8 cellular contexts compared by ENCODE assay signal in the genomic region with DNA sequence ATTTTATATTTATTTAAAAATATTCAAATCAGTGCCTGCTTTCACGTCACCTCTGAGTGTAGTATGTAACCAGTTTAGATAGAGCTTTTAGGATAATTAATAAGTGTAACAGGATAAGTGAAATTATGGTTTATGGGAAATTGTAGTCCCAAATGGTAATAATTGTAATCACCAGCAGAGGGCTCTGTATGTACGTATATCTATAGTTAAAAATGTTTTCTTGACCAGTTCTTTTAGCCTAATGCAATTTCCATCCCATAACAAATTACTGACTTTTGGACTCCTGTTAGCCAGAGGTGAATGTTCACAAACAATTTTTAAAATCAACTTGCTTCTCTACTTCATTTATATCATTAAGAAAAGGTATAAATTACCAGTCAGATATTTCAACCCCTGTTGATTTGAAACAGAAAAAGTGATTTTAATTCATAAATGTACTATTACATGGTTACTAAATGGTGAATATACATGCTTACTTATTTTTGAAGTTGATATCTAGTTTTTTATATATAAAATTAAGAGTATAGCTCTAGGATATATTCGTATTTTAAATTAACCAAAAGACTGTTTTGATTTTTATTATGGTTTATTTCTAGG. TPM values are rescaled to one million over a fixed set of nuclear protein-coding genes. Genes with fewer than 3 reads are reported as not detected.
DNase-seq lines count a peak whose midpoint lies in the region; ATAC-seq and TF ChIP-seq lines count a peak whose summit lies in the region.

No MANE protein-coding gene starts in this region.

- peaks cover 2% of the 10 kb centered on the region for H3K4me1 ChIP-seq in osteoblast (ENCODE audit: insufficient read depth, low read length)

- H3K79me2 ChIP-seq in osteoblast (ENCODE audit: insufficient read depth, low read length) = peaks cover 3% of the 10 kb centered on the region

- H2AFZ ChIP-seq in osteoblast (ENCODE audit: low read length) = no peak overlapping the region

- no peaks in the 10 kb centered on the region for H3K9me3 ChIP-seq in osteoblast (ENCODE audit: low read depth, low read length)

- H3K36me3 ChIP-seq in osteoblast (ENCODE audit: insufficient read depth, low read length) = peaks cover 48% of the 10 kb centered on the region

- no peak overlapping the region for H3K4me2 ChIP-seq in osteoblast (ENCODE audit: insufficient read depth, low read length)

- H4K20me1 ChIP-seq in osteoblast (ENCODE audit: insufficient read depth, low read length) = no peaks in the 10 kb centered on the region

- TF ChIP-seq CTCF in epithelial cell of esophagus (IDR thresholded peaks at IDR 0.05; ENCODE audit: insufficient read depth, low read depth, low read length, missing control alignments) (peak; percentile 41), osteoblast (IDR thresholded peaks at IDR 0.05; ENCODE audit: extremely low read depth, low read depth, low read length) (peak; percentile 61)

- H3K27ac ChIP-seq in osteoblast (ENCODE audit: low read depth, low read length) = peak overlapping the region; percentile 35

- DNase-seq in NCI-H1436 (lab: John Stamatoyannopoulos, UW) (peak; percentile 14), NCI-H1436 treated with DMSO at 0.1 percent for 48 hours (lab: John Stamatoyannopoulos, UW) (no peak), HPDE6-E6E7 (ENCODE audit: extremely low spot score) (peak; percentile 7), OCI-M2 (lab: John Stamatoyannopoulos, UW; ENCODE audit: unreplicated experiment) (peak; percentile 20), epithelial cell of esophagus (ENCODE audit: low read depth) (peak; percentile 61), osteoblast (ENCODE audit: insufficient read length, low spot score, missing footprints) (no peak)
- no peak for DNase-seq in activated effector memory CD4-positive, alpha-beta T cell treated with Interleukin-2 at 50 U/mL for 16 hours

- no peak overlapping the region for H3K4me3 ChIP-seq in epithelial cell of esophagus (ENCODE audit: low read length)
- no peak overlapping the region for H3K4me3 ChIP-seq in osteoblast (ENCODE audit: insufficient read depth, low read length)

- no peaks in the 10 kb centered on the region for H3K27me3 ChIP-seq in osteoblast (ENCODE audit: insufficient read depth, low read length)

- no peak for ATAC-seq in GM18505 (IDR thresholded peaks at IDR 0.05; ENCODE audit: unreplicated experiment)

- no peak for TF ChIP-seq POLR2A in GM18505 (IDR thresholded peaks at IDR 0.05; ENCODE audit: borderline replicate concordance, extremely low read depth, insufficient read depth, insufficient read length)

RNA-seq across cellular contexts. Expression of a gene that starts 25.3 kb away (rescaled TPM):
- total RNA-seq in osteoblast = 69.8 and 86.3 TPM in 2 replicates

RNA-seq across cellular contexts. Expression of a gene that starts 26.6 kb away (rescaled TPM):
- total RNA-seq in osteoblast = 36.2 and 42.1 TPM in 2 replicates

Comparison
In these comparisons a context has a peak if more than half of its experiments do, and no peak if none do; other contexts are left out.
1. DNase-seq: peak in NCI-H1436 (single experiment), HPDE6-E6E7 (single experiment), OCI-M2 (single experiment) and epithelial cell of esophagus (single experiment); none in NCI-H1436 treated with DMSO at 0.1 percent for 48 hours (single experiment), osteoblast (single experiment) and activated effector memory CD4-positive, alpha-beta T cell treated with Interleukin-2 at 50 U/mL for 16 hours (single experiment).